ENCODE assay signal across 10 cellular contexts in the genomic region with DNA sequence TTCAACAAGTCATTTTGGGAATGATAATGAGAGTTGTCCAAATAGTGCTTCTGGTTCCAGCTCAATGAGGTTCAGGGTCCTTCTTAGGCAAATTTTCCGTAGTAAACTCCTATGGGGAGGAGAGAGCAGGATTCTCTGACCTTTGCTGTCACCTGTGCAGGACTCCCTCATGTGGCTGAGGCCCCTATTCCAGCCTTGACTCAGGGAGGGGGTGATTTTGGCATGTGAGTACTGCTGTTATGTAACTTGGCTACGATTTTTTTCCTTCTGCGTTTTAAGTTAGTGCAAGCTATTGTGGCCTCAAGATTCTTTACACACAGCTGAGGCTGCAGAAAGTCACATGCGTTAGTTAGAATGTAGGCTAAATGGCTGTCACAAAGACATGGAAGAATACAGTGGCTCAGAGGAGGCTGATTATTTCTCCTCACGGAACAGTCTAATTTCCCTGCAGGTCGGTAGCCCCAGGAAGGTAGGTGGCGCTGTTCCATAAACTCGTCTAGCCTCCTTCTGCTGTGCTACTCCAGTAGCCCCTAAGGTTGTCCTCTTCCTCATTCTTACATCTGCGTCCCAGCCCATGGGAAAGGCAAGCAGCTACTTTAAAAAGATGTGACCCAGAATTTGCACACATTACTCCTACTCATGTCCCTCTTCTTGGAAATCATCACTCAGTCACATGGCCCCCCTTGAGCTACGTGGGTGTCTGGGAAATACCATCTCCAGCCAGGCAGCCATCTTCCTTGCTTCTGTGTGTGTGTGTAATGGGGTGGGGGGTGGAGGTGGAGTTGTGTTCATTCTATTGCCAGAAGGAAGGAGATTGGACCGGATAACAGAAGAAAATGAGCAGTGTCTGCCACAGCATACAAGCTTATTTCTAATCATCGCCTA.
A peak's percentile ranks its signal among the peaks of the same experiment; 100 is the strongest.
DNase-seq lines count a peak whose midpoint lies in the region; ATAC-seq and TF ChIP-seq lines count a peak whose summit lies in the region.
"Had no signal": no experiment of that assay in that cellular context is flagged by ENCODE, and none has a peak within 500 bp of the region (broad histone marks: within the 10 kb centered on the region; RNA-seq: fewer than 3 reads in every experiment).

No MANE protein-coding gene starts in this region.

- H3K9me3 Mint-ChIP-seq in H9 = peaks cover 0 to 6% of the 10 kb centered on the region in 2 experiments; a peak in 1 of 5 replicates

- H3K27me3 ChIP-seq in H9 (ENCODE audit: insufficient read depth, low read length) (no peaks in the 10 kb centered on the region), right cardiac atrium (ENCODE audit: control insufficient read depth, insufficient read depth) (no peaks in the 10 kb centered on the region)

- H3K18ac ChIP-seq in H9 (ENCODE audit: insufficient read length, low read depth, low read length) = no peak overlapping the region

- peak; percentile 23 for TF ChIP-seq CTCF in AG04449 (IDR thresholded peaks at IDR 0.05; ENCODE audit: insufficient read depth, low read length, missing control alignments)
- no peak for TF ChIP-seq CTCF in H9 (conservative IDR thresholded peaks at IDR 0.05)

- no peak overlapping the region for H2BK15ac ChIP-seq in H9 (ENCODE audit: low read depth, low read length)

- H3K4ac ChIP-seq in H9 (ENCODE audit: low read depth, low read length) = no peak overlapping the region

- H3K56ac ChIP-seq in H9 (ENCODE audit: insufficient read length, low read depth, low read length) = no peak overlapping the region

- H3K23me2 ChIP-seq in H9 (ENCODE audit: insufficient read length, low read depth, low read length, poor library complexity, severe bottlenecking) = no peaks in the 10 kb centered on the region

- CTCF ChIA-PET in AG04449 (lab: Yijun Ruan, JAX) = interaction anchor here (1.0 to 3.7 kb wide), 8 partner anchors 8 to 167 kb away, joined by 4 to 16 read pairs (median 6); no protein-coding TSS in a partner anchor

- H3K4me1 Mint-ChIP-seq in H9 = peaks cover 25 to 30% of the 10 kb centered on the region in 2 experiments

- no peak overlapping the region for H3K9ac ChIP-seq in H9 (ENCODE audit: extremely low read depth, insufficient read length, low read length)

- H2BK5ac ChIP-seq in H9 (ENCODE audit: insufficient read length, low read length) = no peak overlapping the region

- H3K27me3 Mint-ChIP-seq in H9 (ENCODE audit: low read depth) = peaks cover 8% of the 10 kb centered on the region

- no peak overlapping the region for H3K27ac Mint-ChIP-seq in H9

- no peaks in the 10 kb centered on the region for H4K20me1 ChIP-seq in H9 (ENCODE audit: control insufficient read depth, insufficient read depth, insufficient read length)

- no peak overlapping the region for H4K5ac ChIP-seq in H9 (ENCODE audit: insufficient read length, low read depth, low read length)

- no peaks in the 10 kb centered on the region for H3K79me1 ChIP-seq in H9 (ENCODE audit: insufficient read depth, low read depth, low read length, poor library complexity, severe bottlenecking)

- no peak for DNase-seq in AG04449 (ENCODE audit: low read depth, low spot score)
- peak; percentile 39 for DNase-seq in H9
- DNase-seq in RPMI8226 = peak; percentile 66
- peak; percentile 47 to 63 (median 50) for DNase-seq in right cardiac atrium
- DNase-seq in T-helper 2 cell = no peak
- DNase-seq in DMS79 treated with DMSO at 0.1 percent for 48 hours (lab: John Stamatoyannopoulos, UW) = no peak
- no peak for DNase-seq in epidermal melanocyte (ENCODE audit: insufficient read length, low spot score)
- DNase-seq: activated CD4-positive, alpha-beta T cell treated with anti-CD3 and anti-CD28 coated beads for 1 hour; DMS79 had no signal

- H3K4me3 Mint-ChIP-seq in H9 = no peak overlapping the region

- H2BK20ac ChIP-seq in H9 (ENCODE audit: low read depth, low read length, poor library complexity, severe bottlenecking) = no peak overlapping the region

- H3K36me3 Mint-ChIP-seq in H9 (ENCODE audit: insufficient read depth in 1 of 3, low read depth in 3 of 3) = no peaks in the 10 kb centered on the region; a peak in 1 of 7 replicates

- H3K4me3 ChIP-seq in AG04449 (ENCODE audit: low read depth, low read length) = no peak overlapping the region
- no peak overlapping the region for H3K4me3 ChIP-seq in right cardiac atrium (ENCODE audit: low read length)

- no peak overlapping the region for H2AK5ac ChIP-seq in H9 (ENCODE audit: insufficient read length, low read length)

- no peaks in the 10 kb centered on the region for H3K79me2 ChIP-seq in H9 (ENCODE audit: insufficient read depth, low read length)

- no peak overlapping the region for H3K4me2 ChIP-seq in H9 (ENCODE audit: insufficient read depth, insufficient read length, low read length)

- H3T11ph ChIP-seq in H9 (ENCODE audit: low read length) = no peak overlapping the region

- ATAC-seq in right cardiac atrium (peak in 1 of 2 donors; percentile 22), GM21515 (IDR thresholded peaks at IDR 0.05; ENCODE audit: unreplicated experiment) (no peak)

- H3K27ac ChIP-seq in H9 (ENCODE audit: insufficient read length, low read depth, low read length) (no peak overlapping the region), right cardiac atrium (ENCODE audit: low read length) (no peak overlapping the region)

- H3K9me3 ChIP-seq in H9 (ENCODE audit: control insufficient read depth, low read depth, low read length) = no peaks in the 10 kb centered on the region
- H3K9me3 ChIP-seq in right cardiac atrium (ENCODE audit: control insufficient read depth, low read length) = no peaks in the 10 kb centered on the region

- H4K91ac ChIP-seq in H9 (ENCODE audit: insufficient read length, low read depth, low read length) = no peak overlapping the region

- H3K4me1 ChIP-seq in H9 (ENCODE audit: insufficient read depth, low read length) = peaks cover 3% of the 10 kb centered on the region; the same call in 1 of the 2 replicates
- H3K4me1 ChIP-seq in right cardiac atrium (ENCODE audit: control insufficient read depth, insufficient read depth, low read length) = peaks cover 3% of the 10 kb centered on the region

- intact Hi-C loops in right cardiac atrium (cut with DNase I) = no loop called here

- H2AFZ ChIP-seq in H9 (ENCODE audit: low read length) = no peak overlapping the region

- no peak overlapping the region for H2BK12ac ChIP-seq in H9 (ENCODE audit: insufficient read length, low read depth, low read length)

- no peak overlapping the region for H3K23ac ChIP-seq in H9 (ENCODE audit: insufficient read length, low read depth, low read length)

- no peak overlapping the region for H4K8ac ChIP-seq in H9 (replicated peaks; ENCODE audit: insufficient read length, low read depth, low read length)

- H3K14ac ChIP-seq in H9 (ENCODE audit: insufficient read depth, low read length) = no peak overlapping the region

- no peak overlapping the region for H2BK120ac ChIP-seq in H9 (ENCODE audit: low read depth, low read length, poor library complexity, severe bottlenecking)

- POLR2A ChIA-PET in AG04449 (lab: Yijun Ruan, JAX) = interaction anchor here (0.6 to 1.2 kb wide), 2 partner anchors 10 to 11 kb away, joined by 3 read pairs; no protein-coding TSS in a partner anchor

- no CpG with 5 or more reads among the region's 12 CpGs for WGBS in H9 (ENCODE audit: extremely low coverage, insufficient read length, low lambda C conversion rate)
- 54% methylated on average over 12 of the region's 12 CpGs for WGBS in right cardiac atrium

Comparison
In these comparisons a context has a peak if more than half of its experiments do, and no peak if none do; other contexts are left out.
1. DNase-seq: peak in H9 (single experiment), RPMI8226 (single experiment) and right cardiac atrium (3 of 3); none in AG04449 (single experiment), T-helper 2 cell (0 of 5), DMS79 treated with DMSO at 0.1 percent for 48 hours (single experiment) and epidermal melanocyte (single experiment).